ENCODE assay signal across 13 cellular contexts in genomic region chr5:142959683-142960308, GRCh38.
DNase-seq lines count a peak whose midpoint lies in the region; ATAC-seq, FAIRE-seq and TF ChIP-seq lines count a peak whose summit lies in the region.
"Had no signal": no experiment of that assay in that cellular context is flagged by ENCODE, and none has a peak within 500 bp of the region (broad histone marks: within the 10 kb centered on the region; RNA-seq: fewer than 3 reads in every experiment).

No MANE protein-coding gene starts in this region.

- no peak overlapping the region for H2BK120ac ChIP-seq in mesenchymal stem cell (ENCODE audit: low read depth, low read length)

- POLR2A ChIA-PET in HEK293 (lab: Yijun Ruan, JAX) = no interaction called here
- POLR2A ChIA-PET in activated CD4-positive, alpha-beta T cell treated with anti-CD3 and anti-CD28 coated beads, Interleukin-2, amount 10 ng/mL, durations not matched to agents 7 days and 5 days (lab: Charles Lee) = interaction anchor here (1.0 kb wide), 1 partner anchor 43 kb away, joined by 3 read pairs; no protein-coding TSS in a partner anchor

- peaks cover 3% of the 10 kb centered on the region for H3K79me1 ChIP-seq in mesenchymal stem cell (replicated peaks; ENCODE audit: low read length, poor library complexity, severe bottlenecking)

- H3K27me3 ChIP-seq in mesenchymal stem cell (ENCODE audit: control insufficient read depth in 1 of 2, insufficient read depth in 1 of 2, low read length in 2 of 2) = no peaks in the 10 kb centered on the region
- H3K27me3 ChIP-seq: right atrium auricular region had no signal

- H3K4me3 Mint-ChIP-seq in activated CD4-positive, alpha-beta T cell treated with anti-CD3 and anti-CD28 coated beads, Interleukin-2, amount 10 ng/mL, durations not matched to agents 7 days and 5 days = no peak overlapping the region
- H3K4me3 Mint-ChIP-seq: CD4-positive, alpha-beta memory T cell; memory B cell had no signal

- H2BK12ac ChIP-seq in mesenchymal stem cell (ENCODE audit: low read length in 2 of 2) = no peak overlapping the region

- H2AFZ ChIP-seq in mesenchymal stem cell (ENCODE audit: low read depth, low read length) = no peak overlapping the region

- no peak for ATAC-seq in GM19467 (IDR thresholded peaks at IDR 0.05; ENCODE audit: unreplicated experiment)

- DNase-seq in EH (ENCODE audit: low read depth) (peak; percentile 17), RCC 7860 (ENCODE audit: low spot score) (peak; percentile 74), mesenchymal stem cell (peak; percentile 30), islet precursor cell (no peak), mesenteric fat pad (ENCODE audit: low spot score) (no peak)
- DNase-seq in activated CD4-positive, alpha-beta T cell treated with anti-CD3 and anti-CD28 coated beads, Interleukin-2, amount 10 ng/mL, durations not matched to agents 7 days and 5 days = no peak
- DNase-seq: CD4-positive, alpha-beta memory T cell; cortex of kidney; NCI-H146 had no signal

- no peak overlapping the region for H4K91ac ChIP-seq in mesenchymal stem cell (ENCODE audit: low read length)

- peaks cover 4% of the 10 kb centered on the region for H3K9me3 Mint-ChIP-seq in activated CD4-positive, alpha-beta T cell treated with anti-CD3 and anti-CD28 coated beads, Interleukin-2, amount 10 ng/mL, durations not matched to agents 7 days and 5 days
- H3K9me3 Mint-ChIP-seq: memory B cell had no signal

- no peak overlapping the region for H4K8ac ChIP-seq in mesenchymal stem cell (ENCODE audit: low read length)

- peak overlapping the region in 1 of 2 experiments; percentile 25 for H3K18ac ChIP-seq in mesenchymal stem cell (ENCODE audit: low read depth in 1 of 2, low read length in 2 of 2)

- no peaks in the 10 kb centered on the region for H3K4me1 ChIP-seq in HEK293 (ENCODE audit: control insufficient read depth, insufficient read depth, low read length)
- peaks cover 10% of the 10 kb centered on the region for H3K4me1 ChIP-seq in mesenchymal stem cell (ENCODE audit: control insufficient read depth, insufficient read depth, low read depth, low read length)

- no peak overlapping the region for H3K27ac Mint-ChIP-seq in activated CD4-positive, alpha-beta T cell treated with anti-CD3 and anti-CD28 coated beads, Interleukin-2, amount 10 ng/mL, durations not matched to agents 7 days and 5 days
- H3K27ac Mint-ChIP-seq: memory B cell had no signal

- peaks cover 11% of the 10 kb centered on the region for H3K4me1 Mint-ChIP-seq in activated CD4-positive, alpha-beta T cell treated with anti-CD3 and anti-CD28 coated beads, Interleukin-2, amount 10 ng/mL, durations not matched to agents 7 days and 5 days

- H3K9me3 ChIP-seq in HEK293 (ENCODE audit: control insufficient read depth, insufficient read depth, low read depth, low read length) (no peaks in the 10 kb centered on the region), mesenchymal stem cell (ENCODE audit: control insufficient read depth, low read length) (no peaks in the 10 kb centered on the region)
- H3K9me3 ChIP-seq: right atrium auricular region had no signal

- H3K36me3 Mint-ChIP-seq in activated CD4-positive, alpha-beta T cell treated with anti-CD3 and anti-CD28 coated beads, Interleukin-2, amount 10 ng/mL, durations not matched to agents 7 days and 5 days (ENCODE audit: low read depth) = peaks cover 10% of the 10 kb centered on the region

- no peak overlapping the region for H3K4ac ChIP-seq in mesenchymal stem cell (ENCODE audit: low read depth in 1 of 2, low read length in 2 of 2)

- CTCF ChIA-PET in HEK293 (lab: Yijun Ruan, JAX) = interaction anchor here (0.6 to 1.3 kb wide), 5 partner anchors 43 to 898 kb away, joined by 3 to 5 read pairs (median 4); no protein-coding TSS in a partner anchor
- CTCF ChIA-PET in activated CD4-positive, alpha-beta T cell treated with anti-CD3 and anti-CD28 coated beads, Interleukin-2, amount 10 ng/mL, durations not matched to agents 7 days and 5 days (lab: Charles Lee) = interaction anchor here (0.6 to 1.5 kb wide), 5 partner anchors 9 to 948 kb away, joined by 3 to 5 read pairs (median 3); no protein-coding TSS in a partner anchor

- H3K27ac ChIP-seq in HEK293 (ENCODE audit: extremely low read depth, low read depth, low read length) (no peak overlapping the region), mesenchymal stem cell (ENCODE audit: low read length, poor library complexity, severe bottlenecking) (no peak overlapping the region)
- H3K27ac ChIP-seq: right atrium auricular region had no signal

- H2BK15ac ChIP-seq in mesenchymal stem cell (ENCODE audit: low read depth, poor library complexity, severe bottlenecking) = no peak overlapping the region

- TF ChIP-seq CTCF in HEK293 (tag by site-specific recombination; IDR thresholded peaks at IDR 0.05) = no peak

- H3K9ac ChIP-seq in mesenchymal stem cell (ENCODE audit: low read length) = peak overlapping the region; percentile 47

- H3K23ac ChIP-seq in mesenchymal stem cell (ENCODE audit: low read length in 2 of 2) = no peak overlapping the region

- no peak overlapping the region for H2BK5ac ChIP-seq in mesenchymal stem cell (ENCODE audit: low read depth, low read length, poor library complexity, severe bottlenecking)

- H3K14ac ChIP-seq in mesenchymal stem cell (ENCODE audit: low read length in 2 of 2) = no peak overlapping the region

- H3K36me3 ChIP-seq in HEK293 (ENCODE audit: control insufficient read depth in 2 of 2, insufficient read depth in 1 of 2, low read length in 2 of 2) (no peaks in the 10 kb centered on the region), mesenchymal stem cell (ENCODE audit: control insufficient read depth in 1 of 2, insufficient read depth in 2 of 2, low read depth in 1 of 2, low read length in 2 of 2) (no peaks in the 10 kb centered on the region)
- H3K36me3 ChIP-seq: right atrium auricular region had no signal

- H2AK5ac ChIP-seq in mesenchymal stem cell (ENCODE audit: low read length, severe bottlenecking) = peak overlapping the region; percentile 91

- no peak overlapping the region for H3K4me3 ChIP-seq in HEK293 (ENCODE audit: low read depth, low read length)
- H3K4me3 ChIP-seq in mesenchymal stem cell (ENCODE audit: insufficient read depth in 1 of 2, low read depth in 1 of 2, low read length in 2 of 2) = no peak overlapping the region
- H3K4me3 ChIP-seq: right atrium auricular region had no signal

- H3K27me3 Mint-ChIP-seq in activated CD4-positive, alpha-beta T cell treated with anti-CD3 and anti-CD28 coated beads, Interleukin-2, amount 10 ng/mL, durations not matched to agents 7 days and 5 days = no peaks in the 10 kb centered on the region
- H3K27me3 Mint-ChIP-seq: CD4-positive, alpha-beta memory T cell; memory B cell had no signal

- peak; percentile 90 for FAIRE-seq in RCC 7860 (lab: Jason Lieb, UNC)

- H3K4me2 ChIP-seq in mesenchymal stem cell (ENCODE audit: low read length, poor library complexity, severe bottlenecking) = no peak overlapping the region

TF ChIP-seq in HEK293, 187 proteins besides CTCF, POLR2A, EP300 and RAD21:
- TF ChIP-seq ZNF704 (tag by site-specific recombination; IDR thresholded peaks at IDR 0.05) (no peak), GLI2 (tag by site-specific recombination; IDR thresholded peaks at IDR 0.05; ENCODE audit: borderline replicate concordance, low read depth) (no peak), ZNF560 (tag by site-specific recombination; IDR thresholded peaks at IDR 0.05; ENCODE audit: borderline replicate concordance) (no peak), HOXD13 (CRISPR knock-in tag; IDR thresholded peaks at IDR 0.05; ENCODE audit: borderline replicate concordance) (no peak), MZF1 (tag by site-specific recombination; IDR thresholded peaks at IDR 0.05; ENCODE audit: borderline replicate concordance) (peak; percentile 66; the same call in 1 of the 2 replicates), ZNF830 (tag by site-specific recombination; IDR thresholded peaks at IDR 0.05; ENCODE audit: low read depth) (no peak)

Comparison
In these comparisons a context has a peak if more than half of its experiments do, and no peak if none do; other contexts are left out.
1. DNase-seq: peak in EH (single experiment), RCC 7860 (single experiment) and mesenchymal stem cell (single experiment); none in islet precursor cell (single experiment), mesenteric fat pad (single experiment) and activated CD4-positive, alpha-beta T cell treated with anti-CD3 and anti-CD28 coated beads, Interleukin-2, amount 10 ng/mL, durations not matched to agents 7 days and 5 days (single experiment).